In genomic region chr12:57250541-57250940, GRCh38 we compare ENCODE assay signal across 27 cellular contexts. TPM values are rescaled to one million over a fixed set of nuclear protein-coding genes. Genes with fewer than 3 reads are reported as not detected.
"Had no signal": no experiment of that assay in that cellular context is flagged by ENCODE, and none has a peak within 500 bp of the region (broad histone marks: within the 10 kb centered on the region; RNA-seq: fewer than 3 reads in every experiment).

No MANE protein-coding gene starts in this region.

- H3K9me3 ChIP-seq: esophagus squamous epithelium, left lung, mucosa of descending colon, right atrium auricular region, suprapubic skin, vagina had no signal

- H3K36me3 ChIP-seq: neural progenitor cell, right atrium auricular region, vagina had no signal

- H3K27ac Mint-ChIP-seq: effector memory CD8-positive, alpha-beta T cell; mesothelial cell of epicardium; naive thymus-derived CD8-positive, alpha-beta T cell; neural progenitor cell; progenitor cell of endocrine pancreas had no signal

- H3K27me3 ChIP-seq: esophagus squamous epithelium, left lung, neural progenitor cell, right atrium auricular region, suprapubic skin, vagina had no signal

- H3K4me1 Mint-ChIP-seq: mesothelial cell of epicardium had no signal

- H3K4me3 ChIP-seq: esophagus squamous epithelium, left lung, mucosa of descending colon, neural progenitor cell, right atrium auricular region, smooth muscle cell, suprapubic skin, vagina had no signal

- H3K27ac ChIP-seq: esophagus squamous epithelium, left lung, neural progenitor cell, parathyroid adenoma, right atrium auricular region, suprapubic skin, vagina had no signal

- DNase-seq: cerebellar nuclear complex; cortex of kidney; effector memory CD8-positive, alpha-beta T cell; erythroblast; esophagus squamous epithelium; kidney; left lung; mesenchymal stem cell; mucosa of descending colon; naive thymus-derived CD8-positive, alpha-beta T cell; stimulated activated CD4-positive, alpha-beta T cell treated with anti-CD3 and anti-CD28 coated beads, Interleukin-12 subunit alpha, Interleukin-12 subunit beta, amount 100 ng/mL, for 4 hours; stimulated activated CD4-positive, alpha-beta T cell treated with anti-CD3 and anti-CD28 coated beads, Interleukin-1b, Interleukin-23, amount 100 ng/mL, for 48 hours; stimulated activated CD4-positive, alpha-beta T cell treated with anti-CD3 and anti-CD28 coated beads, Interleukin-4, amount 100 ng/mL, for 1 hour; stimulated activated CD8-positive, alpha-beta memory T cell treated with anti-CD3 and anti-CD28 coated beads, Interleukin-4, amount 100 ng/mL, for 48 hours; stimulated activated naive CD4-positive, alpha-beta T cell; stimulated activated naive CD8-positive, alpha-beta T cell treated with anti-CD3 and anti-CD28 coated beads, Interleukin-15, amount 100 ng/mL, for 72 hours; trophoblast cell had no signal

- H3K4me1 ChIP-seq: esophagus squamous epithelium, right atrium auricular region, suprapubic skin, vagina had no signal

- H3K27me3 Mint-ChIP-seq: progenitor cell of endocrine pancreas; stimulated activated naive CD8-positive, alpha-beta T cell treated with anti-CD3 and anti-CD28 coated beads, Interleukin-15, amount 100 ng/mL, for 72 hours had no signal

- ATAC-seq: effector memory CD8-positive, alpha-beta T cell; left lung; mucosa of descending colon; naive thymus-derived CD8-positive, alpha-beta T cell; sciatic nerve; stimulated activated naive CD8-positive, alpha-beta T cell treated with anti-CD3 and anti-CD28 coated beads, Interleukin-15, amount 100 ng/mL, for 72 hours had no signal

- H3K9me3 Mint-ChIP-seq: effector memory CD8-positive, alpha-beta T cell; mesothelial cell of epicardium; naive thymus-derived CD8-positive, alpha-beta T cell; stimulated activated naive CD8-positive, alpha-beta T cell treated with anti-CD3 and anti-CD28 coated beads, Interleukin-15, amount 100 ng/mL, for 72 hours had no signal

- H3K4me3 Mint-ChIP-seq: effector memory CD8-positive, alpha-beta T cell; mesothelial cell of epicardium; naive thymus-derived CD8-positive, alpha-beta T cell; neural progenitor cell; stimulated activated naive CD8-positive, alpha-beta T cell treated with anti-CD3 and anti-CD28 coated beads, Interleukin-15, amount 100 ng/mL, for 72 hours had no signal

RNA-seq across cellular contexts. Expression of gene STAC3, which starts 0.4 kb away (rescaled TPM):
- polyA plus RNA-seq: naive thymus-derived CD8-positive, alpha-beta T cell; smooth muscle cell had no signal

RNA-seq across cellular contexts. Expression of gene NXPH4, which starts 33.9 kb away (rescaled TPM):
- total RNA-seq: ureter had no signal
- polyA plus RNA-seq: naive thymus-derived CD8-positive, alpha-beta T cell had no signal
